In genomic region chr11:126146454-126147192, GRCh38 we compare ENCODE assay signal across 1 cellular context.
TF ChIP-seq lines count a peak whose summit lies in the region.

No MANE protein-coding gene starts in this region.

TF ChIP-seq in HepG2, 621 proteins besides CTCF, POLR2A, EP300 and RAD21 (continued from another document):
- TF ChIP-seq GABPB1 (CRISPR knock-in tag; IDR thresholded peaks at IDR 0.05) (peak; percentile 4; the same call in 1 of the 2 replicates), DMAP1 (CRISPR knock-in tag; IDR thresholded peaks at IDR 0.05) (no peak), ZNF644 (CRISPR knock-in tag; IDR thresholded peaks at IDR 0.05; ENCODE audit: low read depth) (no peak), PHF8 (CRISPR knock-in tag; IDR thresholded peaks at IDR 0.05) (peak; percentile 7; the same call in 1 of the 2 replicates), PHF21A (CRISPR knock-in tag; IDR thresholded peaks at IDR 0.05) (peak; percentile 53; the same call in 1 of the 2 replicates), NFYB (CRISPR knock-in tag; IDR thresholded peaks at IDR 0.05) (no peak), KLF6 (CRISPR knock-in tag; IDR thresholded peaks at IDR 0.05) (no peak), ZNF33B (CRISPR knock-in tag; IDR thresholded peaks at IDR 0.05) (no peak), KLF12 (CRISPR knock-in tag; IDR thresholded peaks at IDR 0.05; ENCODE audit: borderline replicate concordance) (0 out of 2 replicates have a peak, but pooled peaks have one; percentile 4), ZNF432 (CRISPR knock-in tag; IDR thresholded peaks at IDR 0.05; ENCODE audit: borderline replicate concordance) (no peak), JUN (CRISPR knock-in tag; IDR thresholded peaks at IDR 0.05) (no peak), YEATS2 (CRISPR knock-in tag; IDR thresholded peaks at IDR 0.05; ENCODE audit: borderline replicate concordance) (no peak), HNRNPL (IDR thresholded peaks at IDR 0.05; ENCODE audit: low read depth, low read length) (0 out of 2 replicates have a peak, but pooled peaks have one; percentile 35), GTF3A (CRISPR knock-in tag; conservative IDR thresholded peaks at IDR 0.05) (no peak), ZNF713 (CRISPR knock-in tag; IDR thresholded peaks at IDR 0.05) (no peak), ZNF841 (CRISPR knock-in tag; IDR thresholded peaks at IDR 0.05; ENCODE audit: borderline replicate concordance) (no peak)
- TF ChIP-seq, protein P1, sequence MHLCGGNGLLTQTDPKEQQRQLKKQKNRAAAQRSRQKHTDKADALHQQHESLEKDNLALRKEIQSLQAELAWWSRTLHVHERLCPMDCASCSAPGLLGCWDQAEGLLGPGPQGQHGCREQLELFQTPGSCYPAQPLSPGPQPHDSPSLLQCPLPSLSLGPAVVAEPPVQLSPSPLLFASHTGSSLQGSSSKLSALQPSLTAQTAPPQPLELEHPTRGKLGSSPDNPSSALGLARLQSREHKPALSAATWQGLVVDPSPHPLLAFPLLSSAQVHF (CRISPR knock-in tag; IDR thresholded peaks at IDR 0.05), result no peak
